ENCODE assay signal across 24 cellular contexts in the genomic region with DNA sequence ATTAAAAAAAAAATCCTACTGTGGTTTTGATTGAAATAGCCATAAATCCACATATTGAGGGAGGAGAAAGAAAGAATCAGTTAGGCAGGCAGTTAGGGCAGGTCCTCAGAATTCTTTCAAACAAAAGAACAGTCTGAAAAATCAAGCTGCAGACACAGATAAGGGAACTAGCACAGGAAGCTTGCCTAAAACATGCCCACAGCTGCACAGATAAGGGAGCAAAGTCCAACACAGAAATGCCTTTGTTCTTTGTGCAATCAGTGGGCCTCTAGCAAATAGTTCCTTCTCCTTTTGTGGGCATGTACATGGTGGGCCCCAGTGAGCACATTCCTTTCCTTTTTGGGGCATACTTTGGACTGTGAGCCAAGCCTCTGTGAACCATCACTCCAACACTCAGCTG. TPM values are rescaled to one million over a fixed set of nuclear protein-coding genes. Genes with fewer than 3 reads are reported as not detected.
DNase-seq lines count a peak whose midpoint lies in the region; ATAC-seq, FAIRE-seq and TF ChIP-seq lines count a peak whose summit lies in the region.
"Had no signal": no experiment of that assay in that cellular context is flagged by ENCODE, and none has a peak within 500 bp of the region (broad histone marks: within the 10 kb centered on the region; RNA-seq: fewer than 3 reads in every experiment).

No MANE protein-coding gene starts in this region.

- H3K27me3 ChIP-seq in K562 (ENCODE audit: control insufficient read depth in 2 of 2, insufficient read depth in 2 of 2, low read length in 2 of 2) (no peaks in the 10 kb centered on the region), rectal smooth muscle tissue (ENCODE audit: control insufficient read depth, insufficient read depth, low read length) (no peaks in the 10 kb centered on the region)
- H3K27me3 ChIP-seq: brain microvascular endothelial cell, hepatocyte had no signal

- H3K4me1 ChIP-seq in K562 (replicated peaks in 1 of 2; ENCODE audit: control insufficient read depth in 2 of 2, insufficient read depth in 2 of 2, low read length in 2 of 2) (peaks cover 0 to 13% of the 10 kb centered on the region in 2 experiments; a peak in 2 of 5 replicates), rectal smooth muscle tissue (ENCODE audit: control insufficient read depth, insufficient read depth, low read length) (no peaks in the 10 kb centered on the region)

- H3K79me2 ChIP-seq in K562 (ENCODE audit: control insufficient read depth, insufficient read depth, low read length), result no peaks in the 10 kb centered on the region
- H3K79me2 ChIP-seq: hepatocyte had no signal

- no peak overlapping the region for H3K4me2 ChIP-seq in K562 (ENCODE audit: insufficient read depth, low read length)
- H3K4me2 ChIP-seq: hepatocyte had no signal

- TF ChIP-seq POLR2A in K562 (conservative IDR thresholded peaks at IDR 0.05), result no peak

- CTCF ChIA-PET in K562 (lab: Yijun Ruan, JAX; ENCODE audit: low intra/inter-chr PET ratio), result interaction anchor here (0.7 kb wide), 1 partner anchor 353 kb away, joined by 5 read pairs; no protein-coding TSS in a partner anchor

- H3K9me3 ChIP-seq in K562 (replicated peaks; ENCODE audit: control insufficient read depth, insufficient read depth, low read depth, low read length), result peaks cover 14% of the 10 kb centered on the region

- no peak for TF ChIP-seq CTCF in K562 (IDR thresholded peaks at IDR 0.05 in 2 of 3, conservative IDR thresholded peaks at IDR 0.05 in 1 of 3; ENCODE audit: insufficient read depth in 2 of 3, low read depth in 1 of 3, low read length in 3 of 3)

- intact Hi-C loops in K562 (cut with micrococcal nuclease), result no loop called here

- no peak for FAIRE-seq in K562 (lab: Jason Lieb, UNC)
- FAIRE-seq: endometrium, H54, islet of Langerhans had no signal

- in situ Hi-C loops in K562 (cut with MboI), result no loop called here

- H4K20me1 ChIP-seq in K562 (replicated peaks; ENCODE audit: control insufficient read depth, insufficient read depth, low read length), result no peaks in the 10 kb centered on the region

- peak; percentile 14 for DNase-seq in SIG-M5 treated with dmso at 0.1 percent for 504 hours (lab: John Stamatoyannopoulos, UW; ENCODE audit: unreplicated experiment)
- no peak for DNase-seq in SIG-M5 (lab: John Stamatoyannopoulos, UW)
- DNase-seq in HT1080 (ENCODE audit: low read depth), result peak; percentile 6
- peak in 2 of 4 experiments; percentile 7 to 45 for DNase-seq in K562 (ENCODE audit: extremely low read depth in 1 of 4, low spot score in 3 of 4)
- DNase-seq in AG20443 (ENCODE audit: low spot score), result no peak
- no peak for DNase-seq in substantia nigra (lab: John Stamatoyannopoulos, UW)
- DNase-seq: ACHN; activated CD4-positive, alpha-beta T cell treated with anti-CD3 and anti-CD28 coated beads for 48 hours; activated naive CD8-positive, alpha-beta T cell treated with anti-CD3 and anti-CD28 coated beads for 36 hours; brain microvascular endothelial cell; C1 segment of cervical spinal cord; DMS79; NCI-H1105 treated with DMSO at 0.1 percent for 48 hours; NCI-H2081 treated with DMSO at 0.1 percent for 48 hours; stimulated activated CD4-positive, alpha-beta T cell treated with anti-CD3 and anti-CD28 coated beads, Interleukin-4, amount 100 ng/mL, for 4 hours had no signal

- H3K4me3 ChIP-seq in K562 (no peak overlapping the region), rectal smooth muscle tissue (ENCODE audit: low read length) (peak overlapping the region; percentile 0)
- H3K4me3 ChIP-seq: coronary artery, hepatocyte, lung had no signal

- BruUV-seq in K562 (replicated peaks; lab: Mats Ljungman, UMichigan), result no TSS peak

- POLR2A ChIA-PET in K562 (lab: Yijun Ruan, JAX), result no interaction called here

- H3K9ac ChIP-seq in K562 (ENCODE audit: insufficient read depth in 1 of 2, low read depth in 2 of 2, low read length in 2 of 2) (no peak overlapping the region), rectal smooth muscle tissue (ENCODE audit: low read length) (no peak overlapping the region)

- no peak overlapping the region; the same call in 2 of the 3 replicates for H3K27ac ChIP-seq in K562 (ENCODE audit: extremely low read depth, low read depth, low read length)
- H3K27ac ChIP-seq in rectal smooth muscle tissue (ENCODE audit: low read depth, low read length), result no peak overlapping the region
- H3K27ac ChIP-seq in substantia nigra (ENCODE audit: low read depth, low read length, poor library complexity, severe bottlenecking), result no peak overlapping the region
- H3K27ac ChIP-seq: brain microvascular endothelial cell, coronary artery, hepatocyte, RWPE1 had no signal

- H3K9me1 ChIP-seq in K562 (ENCODE audit: control insufficient read depth, insufficient read depth, low read length), result no peaks in the 10 kb centered on the region

- ATAC-seq in K562 (no peak), GM21576 (IDR thresholded peaks at IDR 0.05; ENCODE audit: unreplicated experiment) (no peak)

- no peak for TF ChIP-seq EP300 in K562 (IDR thresholded peaks at IDR 0.05; ENCODE audit: low read length)

- H2AFZ ChIP-seq in K562 (ENCODE audit: low read depth, low read length), result no peak overlapping the region
- H2AFZ ChIP-seq: hepatocyte had no signal

- no peak for TF ChIP-seq RAD21 in K562 (CRISPR knock-in tag; conservative IDR thresholded peaks at IDR 0.05 in 1 of 2, IDR thresholded peaks at IDR 0.05 in 1 of 2)

- H3K36me3 ChIP-seq in K562 (ENCODE audit: control insufficient read depth, insufficient read depth, low read length) (no peaks in the 10 kb centered on the region), rectal smooth muscle tissue (ENCODE audit: control insufficient read depth, insufficient read depth, low read length) (no peaks in the 10 kb centered on the region)
- H3K36me3 ChIP-seq: brain microvascular endothelial cell had no signal

RNA-seq across cellular contexts. Expression of gene UTP14C, which starts 42.7 kb away (rescaled TPM):
- 5.9 and 6.6 TPM in 2 replicates for total RNA-seq in HT1080 (2014; rRNA removed; shearing (Covaris generic))
- 7.4 and 9.6 TPM in 2 replicates for polyA plus RNA-seq in HT1080 (2015; cell fraction: cytosol; rRNA removed)
- 11.9 and 12.1 TPM in 2 replicates for polyA plus RNA-seq in HT1080 (2015; cell fraction: nucleus; rRNA removed)
- 5.7 and 21.4 TPM in 2 replicates for total RNA-seq in K562 (2011; cell fraction: chromatin; rRNA removed; ENCODE audit: low replicate concordance)
- total RNA-seq in K562 (2011; cell fraction: nucleolus; rRNA removed), result 4.5 and 7.4 TPM in 2 replicates
- total RNA-seq in K562 (2011; cell fraction: nucleoplasm; rRNA removed), result 11.3 and 17.3 TPM in 2 replicates
- total RNA-seq in K562 (2014; rRNA removed), result 5.7 TPM in 2 replicates
- 8.6 and 9.4 TPM in 2 replicates for total RNA-seq in K562 (2014; rRNA removed; fragmentation: Illumina TruSeq; extraction: Trizol)
- total RNA-seq in K562 (2015; rRNA removed; fragmentation: Illumina TruSeq; extraction: Trizol), result 8.1 and 8.5 TPM in 2 replicates
- 6.0 and 6.1 TPM in 2 replicates for total RNA-seq in K562 (2021)
- 8.9 and 10.3 TPM in 2 replicates for polyA plus RNA-seq in K562 (2011; rRNA removed)
- polyA plus RNA-seq in K562 (2011; cell fraction: cytosol; rRNA removed), result 2.4 and 5.3 TPM in 2 replicates
- polyA plus RNA-seq in K562 (2011; cell fraction: nucleus; rRNA removed), result 3.2 and 4.1 TPM in 2 replicates
- 5.2 and 5.7 TPM in 2 replicates for polyA plus RNA-seq in K562 (2012)
- 7.1 and 8.2 TPM in 2 replicates for polyA plus RNA-seq in K562 (2014; fragmentation: Illumina TruSeq; extraction: Trizol)
- 1 to 10 TPM; 3.4 to 3.9 TPM for polyA plus RNA-seq in K562 (2014; fragmentation: Nextera tagmentation; extraction: Ambion mirVana)
- polyA plus RNA-seq in K562 (2014; rRNA removed), result 4.9 and 5.0 TPM in 2 replicates
- 16.2 and 17.5 TPM in 2 replicates for polyA minus RNA-seq in K562 (2011; rRNA and poly(A)+ RNA removed)
- 5.3 and 7.8 TPM in 2 replicates for polyA minus RNA-seq in K562 (2011; cell fraction: cytosol; rRNA and poly(A)+ RNA removed)
- polyA minus RNA-seq in K562 (2011; cell fraction: nucleus; rRNA and poly(A)+ RNA removed), result 3.1 and 5.4 TPM in 2 replicates

RNA-seq across cellular contexts. Expression of gene ALG11, which starts 55.0 kb away (rescaled TPM):
- total RNA-seq in HT1080 (2014; rRNA removed; shearing (Covaris generic)), result 7.8 and 8.7 TPM in 2 replicates
- 8.2 and 12.8 TPM in 2 replicates for polyA plus RNA-seq in HT1080 (2015; cell fraction: cytosol; rRNA removed)
- polyA plus RNA-seq in HT1080 (2015; cell fraction: nucleus; rRNA removed), result 19.2 and 24.9 TPM in 2 replicates
- 24.6 and 59.2 TPM in 2 replicates for total RNA-seq in K562 (2011; cell fraction: chromatin; rRNA removed; ENCODE audit: low replicate concordance)
- total RNA-seq in K562 (2011; cell fraction: nucleolus; rRNA removed), result 15.5 and 17.4 TPM in 2 replicates
- 27.4 and 33.8 TPM in 2 replicates for total RNA-seq in K562 (2011; cell fraction: nucleoplasm; rRNA removed)
- total RNA-seq in K562 (2014; rRNA removed) (7.3 and 8.1 TPM in 2 replicates), K562 (2014; rRNA removed; fragmentation: Illumina TruSeq; extraction: Trizol) (16.6 and 18.7 TPM in 2 replicates), K562 (2015; rRNA removed; fragmentation: Illumina TruSeq; extraction: Trizol) (11.8 and 12.3 TPM in 2 replicates), K562 (2021) (19.2 and 19.6 TPM in 2 replicates)
- polyA plus RNA-seq in K562 (2011; rRNA removed) (9.9 and 17.2 TPM in 2 replicates), K562 (2014; fragmentation: Illumina TruSeq; extraction: Trizol) (9.3 and 11.2 TPM in 2 replicates), K562 (2014; fragmentation: Nextera tagmentation; extraction: Ambion mirVana) (10 to 100 TPM; 16.3 to 19.1 TPM), K562 (2014; rRNA removed) (7.4 and 8.2 TPM in 2 replicates)
- 2.0 and 6.6 TPM in 2 replicates for polyA plus RNA-seq in K562 (2011; cell fraction: cytosol; rRNA removed)
- 7.9 and 8.6 TPM in 2 replicates for polyA plus RNA-seq in K562 (2011; cell fraction: nucleus; rRNA removed)
- 6.5 and 12.9 TPM in 2 replicates for polyA plus RNA-seq in K562 (2012)
- polyA minus RNA-seq in K562 (2011; rRNA and poly(A)+ RNA removed), result 22.2 and 25.3 TPM in 2 replicates
- 7.9 and 8.8 TPM in 2 replicates for polyA minus RNA-seq in K562 (2011; cell fraction: cytosol; rRNA and poly(A)+ RNA removed)
- polyA minus RNA-seq in K562 (2011; cell fraction: nucleus; rRNA and poly(A)+ RNA removed), result 12.7 and 22.5 TPM in 2 replicates

RNA-seq across cellular contexts. Expression of gene ATP7B, which starts 56.0 kb away (rescaled TPM):
- total RNA-seq in HT1080 (2014; rRNA removed; shearing (Covaris generic)), result 2.2 and 2.3 TPM in 2 replicates
- polyA plus RNA-seq in HT1080 (2015; cell fraction: cytosol; rRNA removed), result 0.97 and 1.7 TPM in 2 replicates
- 6.1 and 6.5 TPM in 2 replicates for polyA plus RNA-seq in HT1080 (2015; cell fraction: nucleus; rRNA removed)
- 82.8 and 92.7 TPM in 2 replicates for total RNA-seq in K562 (2011; cell fraction: chromatin; rRNA removed; ENCODE audit: low replicate concordance)
- 45.1 and 54.2 TPM in 2 replicates for total RNA-seq in K562 (2011; cell fraction: nucleolus; rRNA removed)
- total RNA-seq in K562 (2011; cell fraction: nucleoplasm; rRNA removed), result 55.9 and 62.3 TPM in 2 replicates
- 8.0 and 14.3 TPM in 2 replicates for total RNA-seq in K562 (2014; rRNA removed)
- total RNA-seq in K562 (2014; rRNA removed; fragmentation: Illumina TruSeq; extraction: Trizol), result 8.3 and 8.5 TPM in 2 replicates
- total RNA-seq in K562 (2015; rRNA removed; fragmentation: Illumina TruSeq; extraction: Trizol), result 10.6 and 11.7 TPM in 2 replicates
- total RNA-seq in K562 (2021), result 16.5 and 20.4 TPM in 2 replicates
- polyA plus RNA-seq in K562 (2011; rRNA removed), result 12.5 and 13.3 TPM in 2 replicates
- polyA plus RNA-seq in K562 (2011; cell fraction: cytosol; rRNA removed), result 6.8 and 7.9 TPM in 2 replicates
- 27.2 and 32.0 TPM in 2 replicates for polyA plus RNA-seq in K562 (2011; cell fraction: nucleus; rRNA removed)
- polyA plus RNA-seq in K562 (2012), result 13.5 and 17.6 TPM in 2 replicates
- 11.1 and 11.5 TPM in 2 replicates for polyA plus RNA-seq in K562 (2014; fragmentation: Illumina TruSeq; extraction: Trizol)
- polyA plus RNA-seq in K562 (2014; fragmentation: Nextera tagmentation; extraction: Ambion mirVana), result 1 to 10 TPM; 1.1 to 1.4 TPM
- polyA plus RNA-seq in K562 (2014; rRNA removed), result 7.2 and 11.6 TPM in 2 replicates
- 20.5 and 32.2 TPM in 2 replicates for polyA minus RNA-seq in K562 (2011; rRNA and poly(A)+ RNA removed)
- 11.3 and 13.2 TPM in 2 replicates for polyA minus RNA-seq in K562 (2011; cell fraction: cytosol; rRNA and poly(A)+ RNA removed)
- polyA minus RNA-seq in K562 (2011; cell fraction: nucleus; rRNA and poly(A)+ RNA removed), result 30.6 and 44.5 TPM in 2 replicates

Comparison
In these comparisons a context has a peak if more than half of its experiments do, and no peak if none do; other contexts are left out.
1. DNase-seq: peak in SIG-M5 treated with dmso at 0.1 percent for 504 hours (single experiment) and HT1080 (single experiment); none in SIG-M5 (single experiment), AG20443 (single experiment) and substantia nigra (0 of 49).